15 cellular contexts compared by ENCODE assay signal in genomic region chr19:33394723-33395560, GRCh38. TPM values are rescaled to one million over a fixed set of nuclear protein-coding genes. Genes with fewer than 3 reads are reported as not detected.
DNase-seq lines count a peak whose midpoint lies in the region; ATAC-seq, FAIRE-seq and TF ChIP-seq lines count a peak whose summit lies in the region.
"Had no signal": no experiment of that assay in that cellular context is flagged by ENCODE, and none has a peak within 500 bp of the region (broad histone marks: within the 10 kb centered on the region; RNA-seq: fewer than 3 reads in every experiment).

No MANE protein-coding gene starts in this region.

- POLR2A ChIA-PET in A549 (lab: Yijun Ruan, JAX) = interaction anchor here (1.1 to 2.3 kb wide), 3 partner anchors 21 to 218 kb away, joined by 3 to 15 read pairs (median 14); partner anchors contain the start of genes CEBPA and CEBPG
- POLR2A ChIA-PET in PC-9 (lab: Charles Lee; ENCODE audit: unreplicated experiment) = no interaction called here

- no peak for TF ChIP-seq RAD21 in A549 (conservative IDR thresholded peaks at IDR 0.05 in 1 of 2, IDR thresholded peaks at IDR 0.05 in 1 of 2)

- intact Hi-C loops in ovary (cut with DNase I) (loop anchor here in 1 of 4 donors (10.0 kb wide), 1 partner anchor 80 kb away; no protein-coding TSS in a partner anchor), PC-9 (cut with micrococcal nuclease; ENCODE audit: unreplicated experiment) (no loop called here)

- no peak overlapping the region for H3K4me3 ChIP-seq in A549
- no peak overlapping the region for H3K4me3 ChIP-seq in HL-60 (replicated peaks; ENCODE audit: insufficient read depth, low read length)
- no peak overlapping the region for H3K4me3 ChIP-seq in gastroesophageal sphincter
- no peak overlapping the region for H3K4me3 ChIP-seq in ovary
- no peak overlapping the region for H3K4me3 ChIP-seq in PC-9
- H3K4me3 ChIP-seq: adrenal gland had no signal

- TF ChIP-seq CTCF in A549 (IDR thresholded peaks at IDR 0.05) (no peak), HL-60 (IDR thresholded peaks at IDR 0.05; ENCODE audit: insufficient read depth, low read length) (no peak), gastroesophageal sphincter (IDR thresholded peaks at IDR 0.05) (no peak), ovary (IDR thresholded peaks at IDR 0.05) (no peak), PC-9 (conservative IDR thresholded peaks at IDR 0.05) (no peak)

- H4K20me1 ChIP-seq in PC-9 (ENCODE audit: insufficient read depth) = peaks cover 10% of the 10 kb centered on the region; the same call in 1 of the 2 replicates

- BruUV-seq in PC-9 (replicated peaks; lab: Mats Ljungman, UMichigan) = no TSS peak

- no peak for TF ChIP-seq EP300 in A549 (IDR thresholded peaks at IDR 0.05)
- TF ChIP-seq EP300 in gastroesophageal sphincter (IDR thresholded peaks at IDR 0.05) = no peak
- no peak for TF ChIP-seq EP300 in ovary (IDR thresholded peaks at IDR 0.05)

- H3K9me2 ChIP-seq in PC-9 (ENCODE audit: insufficient read depth) = no peaks in the 10 kb centered on the region

- no peaks in the 10 kb centered on the region for H3K9me3 ChIP-seq in A549
- H3K9me3 ChIP-seq in gastroesophageal sphincter = no peaks in the 10 kb centered on the region
- H3K9me3 ChIP-seq in ovary = no peaks in the 10 kb centered on the region
- H3K9me3 ChIP-seq in PC-9 (ENCODE audit: insufficient read depth, low read depth) = no peaks in the 10 kb centered on the region
- H3K9me3 ChIP-seq: adrenal gland had no signal

- H3K36me3 ChIP-seq in gastroesophageal sphincter = peaks cover 0 to 22% of the 10 kb centered on the region in 2 donors
- H3K36me3 ChIP-seq in ovary = no peaks in the 10 kb centered on the region
- H3K36me3 ChIP-seq in PC-9 (ENCODE audit: low read depth) = no peaks in the 10 kb centered on the region
- H3K36me3 ChIP-seq: adrenal gland had no signal

- DNase-seq in A549 (ENCODE audit: low read depth in 1 of 2, low spot score in 1 of 2) (no peak), HL-60 (ENCODE audit: low read depth in 1 of 2, low spot score in 1 of 2) (no peak), ovary (peak in 3 of 5 donors; percentile 15 to 29 (median 16)), PC-9 (no peak), SIG-M5 treated with dmso at 0.1 percent for 504 hours (lab: John Stamatoyannopoulos, UW; ENCODE audit: unreplicated experiment) (no peak)
- DNase-seq: naive thymus-derived CD4-positive, alpha-beta T cell; NCI-H1417 treated with DMSO at 0.1 percent for 48 hours; stimulated activated CD4-positive, alpha-beta T cell treated with anti-CD3 and anti-CD28 coated beads, Interleukin-4, amount 100 ng/mL, for 4 hours had no signal

- H3F3A ChIP-seq in PC-9 (ENCODE audit: insufficient read depth, low read depth) = peaks cover 10% of the 10 kb centered on the region; the same call in 1 of the 2 replicates

- H3K79me2 ChIP-seq in PC-9 (ENCODE audit: low read depth) = no peaks in the 10 kb centered on the region

- peak overlapping the region in 1 of 2 experiments; percentile 47; a peak in 3 of 6 replicates for H3K27ac ChIP-seq in A549
- peak overlapping the region; percentile 81 for H3K27ac ChIP-seq in HL-60 (replicated peaks)
- peak overlapping the region in 3 of 4 donors; percentile 32 to 64 (median 37) for H3K27ac ChIP-seq in gastroesophageal sphincter
- H3K27ac ChIP-seq in ovary = no peak overlapping the region
- H3K27ac ChIP-seq in PC-9 = no peak overlapping the region
- H3K27ac ChIP-seq: KMS-11 had no signal

- H3K4me2 ChIP-seq in A549 (no peak overlapping the region), PC-9 (no peak overlapping the region)
- H3K4me2 ChIP-seq: KMS-11 had no signal

- peak in 1 of 2 experiments; percentile 4; a peak in 1 of 6 replicates for ATAC-seq in A549
- ATAC-seq in gastroesophageal sphincter = no peak
- no peak for ATAC-seq in GM19035 (IDR thresholded peaks at IDR 0.05; ENCODE audit: unreplicated experiment)
- ATAC-seq in HG02981 (IDR thresholded peaks at IDR 0.05; ENCODE audit: unreplicated experiment) = no peak
- ATAC-seq: activated CD4-positive, CD25-positive, alpha-beta regulatory T cell treated with anti-CD3 and anti-CD28 coated beads, Interleukin-2, amount 50 U/mL, for 24 hours had no signal

- H3K4me1 ChIP-seq in A549 (peaks cover 30% of the 10 kb centered on the region), gastroesophageal sphincter (peaks cover 0 to 79% (median 62%) of the 10 kb centered on the region in 3 donors), ovary (ENCODE audit: insufficient read depth) (peaks cover 12% of the 10 kb centered on the region), PC-9 (replicated peaks; ENCODE audit: insufficient read depth) (peaks cover 6% of the 10 kb centered on the region)

- TF ChIP-seq POLR2A in A549 (IDR thresholded peaks at IDR 0.05; ENCODE audit: low read length) = 0 out of 2 replicates have a peak, but pooled peaks have one; percentile 12
- no peak for TF ChIP-seq POLR2A in gastroesophageal sphincter (IDR thresholded peaks at IDR 0.05)
- no peak for TF ChIP-seq POLR2A in ovary (IDR thresholded peaks at IDR 0.05)

- CTCF ChIA-PET in A549 (lab: Yijun Ruan, JAX) (interaction anchor here (0.8 to 36.3 kb wide), 14 partner anchors 1 to 383 kb away, joined by 3 to 1493 read pairs (median 7); partner anchors contain the start of genes CEBPA and CEBPG), PC-9 (lab: Charles Lee) (interaction anchor here (0.5 kb wide), 1 partner anchor 18 kb away, joined by 3 read pairs; no protein-coding TSS in a partner anchor)

- no peak overlapping the region for H2AFZ ChIP-seq in PC-9

- FAIRE-seq in A549 (lab: Jason Lieb, UNC) = no peak
- FAIRE-seq: keratinocyte had no signal

- H3K27me3 ChIP-seq in HL-60 (ENCODE audit: insufficient read depth, poor library complexity, severe bottlenecking) = no peaks in the 10 kb centered on the region
- H3K27me3 ChIP-seq in gastroesophageal sphincter = no peaks in the 10 kb centered on the region
- no peaks in the 10 kb centered on the region for H3K27me3 ChIP-seq in ovary
- H3K27me3 ChIP-seq in PC-9 (ENCODE audit: insufficient read depth, low read depth) = no peaks in the 10 kb centered on the region
- H3K27me3 ChIP-seq: adrenal gland had no signal

- 80% methylated on average over 18 of the region's 19 CpGs for WGBS in A549 (ENCODE audit: missing lambda C conversion rate)
- 73 to 80% methylated on average over 4 to 9 of the region's 19 CpGs for WGBS in gastroesophageal sphincter (ENCODE audit: low coverage in 1 of 2), 2 donors
- 75 to 80% (median 79%) methylated on average over 16 to 19 of the region's 19 CpGs for WGBS in ovary, 3 donors

TF ChIP-seq in A549, 52 proteins besides CTCF, POLR2A, EP300 and RAD21:
- TF ChIP-seq SMC3 (IDR thresholded peaks at IDR 0.05) = no peak
- TF ChIP-seq JUN (IDR thresholded peaks at IDR 0.05) = peak in 1 of 2 experiments; percentile 22; a peak in 1 of 5 replicates
- TF ChIP-seq ZFP36 (IDR thresholded peaks at IDR 0.05; ENCODE audit: borderline replicate concordance, partially characterized antibody) = peak; percentile 99
TF ChIP-seq in A549: peak in this region for 2.

RNA-seq across cellular contexts. Expression of gene CEBPG, which starts 21.4 kb away (rescaled TPM):
- 104 and 138 TPM in 2 replicates for polyA plus RNA-seq in A549 (2011; rRNA removed)
- 25.7 and 27.7 TPM in 2 replicates for polyA plus RNA-seq in A549 (2012; cell fraction: cytosol; rRNA removed)
- 11.1 and 12.8 TPM in 2 replicates for polyA plus RNA-seq in A549 (2012; cell fraction: nucleus; rRNA removed)
- polyA plus RNA-seq in A549 (2017; fragmentation: RNase III; extraction: RNeasy Plus Mini Kit Qiagen cat#74134 plus additional on column Dnase treatment) = 34.0 to 35.7 TPM (median 34.3 TPM) in 3 replicates
- 62.1 and 64.8 TPM in 2 replicates for polyA minus RNA-seq in A549 (2011; rRNA and poly(A)+ RNA removed)
- total RNA-seq in gastroesophageal sphincter = 10 to 100 TPM; 23.8 to 34.9 (median 26.2) TPM
- 10 to 100 TPM in 4 of 7 donors, 1 to 10 TPM in 3; 7.3 to 54.6 (median 12.0) TPM for total RNA-seq in ovary
- 10 to 100 TPM in 1 of 2 donors, 1 to 10 TPM in 1; 5.6 to 12.1 TPM for polyA plus RNA-seq in ovary
- total RNA-seq in PC-9 (2021) = 31.0 and 33.4 TPM in 2 replicates

Comparison
In these comparisons a context has a peak if more than half of its experiments do, and no peak if none do; other contexts are left out.
1. DNase-seq: peak in ovary (3 of 5); none in A549 (0 of 2), HL-60 (0 of 2), PC-9 (0 of 2) and SIG-M5 treated with dmso at 0.1 percent for 504 hours (single experiment).
2. H3K27ac ChIP-seq: peak in HL-60 (single experiment) and gastroesophageal sphincter (3 of 4); none in ovary (0 of 2) and PC-9 (single experiment).